In the genomic region with DNA sequence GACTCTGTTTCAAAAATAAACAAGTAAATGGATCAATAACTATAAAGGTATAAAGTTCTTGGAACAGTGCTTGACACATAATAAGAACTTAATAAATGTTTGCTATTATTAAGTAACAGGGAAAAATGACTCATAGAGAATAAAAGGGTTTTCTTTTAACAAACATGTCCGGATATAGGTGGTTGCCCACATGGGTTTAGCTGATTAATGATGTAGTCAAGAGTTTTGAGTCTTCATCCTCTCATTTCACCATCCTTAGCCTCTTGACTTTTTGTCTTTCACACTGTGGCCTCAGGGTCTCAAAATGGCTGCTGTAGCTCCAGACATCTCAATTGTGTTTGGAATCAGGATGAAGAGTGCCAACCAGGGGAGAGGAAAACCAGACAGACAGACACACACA, we compare ENCODE assay signal across 27 cellular contexts.
"Had no signal": no experiment of that assay in that cellular context is flagged by ENCODE, and none has a peak within 500 bp of the region (broad histone marks: within the 10 kb centered on the region; RNA-seq: fewer than 3 reads in every experiment).

No MANE protein-coding gene starts in this region.

- H3K27me3 Mint-ChIP-seq: brain had no signal

- H3K27ac Mint-ChIP-seq: activated naive CD4-positive, alpha-beta T cell treated with anti-CD3 and anti-CD28 coated beads, Interleukin-2, amount 10 ng/mL, durations not matched to agents 7 days and 5 days; activated naive CD8-positive, alpha-beta T cell treated with anti-CD3 and anti-CD28 coated beads, Interleukin-2, amount 10 ng/mL, durations not matched to agents 7 days and 5 days; brain; memory B cell; naive thymus-derived CD8-positive, alpha-beta T cell; T-helper 17 cell had no signal

- H3K4me1 ChIP-seq: ascending aorta, gastroesophageal sphincter, stomach, thyroid gland, upper lobe of left lung, vagina had no signal

- H3K36me3 ChIP-seq: ascending aorta, gastroesophageal sphincter, stomach, thyroid gland, upper lobe of left lung, vagina, WERI-Rb-1 had no signal

- H3K36me3 Mint-ChIP-seq: activated naive CD4-positive, alpha-beta T cell treated with anti-CD3 and anti-CD28 coated beads, Interleukin-2, amount 10 ng/mL, durations not matched to agents 7 days and 5 days; activated naive CD8-positive, alpha-beta T cell treated with anti-CD3 and anti-CD28 coated beads, Interleukin-2, amount 10 ng/mL, durations not matched to agents 7 days and 5 days; brain; naive thymus-derived CD8-positive, alpha-beta T cell had no signal

- H3K27me3 ChIP-seq: ascending aorta, dorsolateral prefrontal cortex, stomach, thyroid gland, upper lobe of left lung, vagina had no signal

- H3K4me3 Mint-ChIP-seq: activated naive CD4-positive, alpha-beta T cell treated with anti-CD3 and anti-CD28 coated beads, Interleukin-2, amount 10 ng/mL, durations not matched to agents 7 days and 5 days; activated naive CD8-positive, alpha-beta T cell treated with anti-CD3 and anti-CD28 coated beads, Interleukin-2, amount 10 ng/mL, durations not matched to agents 7 days and 5 days; brain; memory B cell; naive thymus-derived CD8-positive, alpha-beta T cell; T-helper 17 cell had no signal

- H3K9me3 ChIP-seq: ascending aorta, stomach, thyroid gland, vagina had no signal

- H3K4me1 Mint-ChIP-seq: activated naive CD4-positive, alpha-beta T cell treated with anti-CD3 and anti-CD28 coated beads, Interleukin-2, amount 10 ng/mL, durations not matched to agents 7 days and 5 days; activated naive CD8-positive, alpha-beta T cell treated with anti-CD3 and anti-CD28 coated beads, Interleukin-2, amount 10 ng/mL, durations not matched to agents 7 days and 5 days; memory B cell; naive thymus-derived CD8-positive, alpha-beta T cell had no signal

- H3K4me3 ChIP-seq: ascending aorta, coronary artery, dorsolateral prefrontal cortex, gastroesophageal sphincter, skin epidermis, stomach, thyroid gland, upper lobe of left lung, vagina had no signal

- ATAC-seq: gastroesophageal sphincter; naive thymus-derived CD8-positive, alpha-beta T cell; sciatic nerve; SK-N-SH treated with all-trans-retinoic acid at 6 μM for 48 hours; T-helper 17 cell had no signal

- DNase-seq: activated CD4-positive, alpha-beta T cell treated with anti-CD3 and anti-CD28 coated beads for 1 hour; activated CD4-positive, alpha-beta T cell treated with anti-CD3 and anti-CD28 coated beads, Interleukin-2, amount 50 U/mL, for 1 hour; activated gamma-delta T cell; activated naive CD4-positive, alpha-beta T cell treated with anti-CD3 and anti-CD28 coated beads, Interleukin-2, amount 10 ng/mL, durations not matched to agents 7 days and 5 days; activated naive CD8-positive, alpha-beta T cell treated with anti-CD3 and anti-CD28 coated beads, Interleukin-2, amount 10 ng/mL, durations not matched to agents 7 days and 5 days; dorsolateral prefrontal cortex; effector memory CD4-positive, alpha-beta T cell; erythroblast; hippocampal formation; naive thymus-derived CD8-positive, alpha-beta T cell; stimulated activated CD4-positive, alpha-beta T cell treated with anti-CD3 and anti-CD28 coated beads, Interleukin-12 subunit alpha, Interleukin-12 subunit beta, amount 100 ng/mL, for 4 hours; stimulated activated CD4-positive, alpha-beta T cell treated with anti-CD3 and anti-CD28 coated beads, Interleukin-4, amount 100 ng/mL, for 1 hour; stomach; T-helper 17 cell; T1000; thyroid gland; upper lobe of left lung; WERI-Rb-1 had no signal

- H3K27ac ChIP-seq: ascending aorta, coronary artery, dorsolateral prefrontal cortex, gastroesophageal sphincter, skin epidermis, stomach, thyroid gland, upper lobe of left lung, vagina, WERI-Rb-1 had no signal
